ENCODE assay signal across 11 cellular contexts in genomic region chr13:99989376-99990044, GRCh38. TPM values are rescaled to one million over a fixed set of nuclear protein-coding genes. Genes with fewer than 3 reads are reported as not detected.
DNase-seq lines count a peak whose midpoint lies in the region; ATAC-seq and TF ChIP-seq lines count a peak whose summit lies in the region.
"Had no signal": no experiment of that assay in that cellular context is flagged by ENCODE, and none has a peak within 500 bp of the region (broad histone marks: within the 10 kb centered on the region; RNA-seq: fewer than 3 reads in every experiment).

No MANE protein-coding gene starts in this region.

- peaks cover 22% of the 10 kb centered on the region for H3K36me3 ChIP-seq in iPS-18a (ENCODE audit: control insufficient read depth, low read depth, low read length)
- no peaks in the 10 kb centered on the region for H3K36me3 ChIP-seq in effector memory CD4-positive, alpha-beta T cell (ENCODE audit: control insufficient read depth, insufficient read depth, low read length)
- H3K36me3 ChIP-seq: ascending aorta had no signal

- no peak overlapping the region for H3K27ac ChIP-seq in iPS-18a (ENCODE audit: low read length)
- H3K27ac ChIP-seq in effector memory CD4-positive, alpha-beta T cell (ENCODE audit: insufficient read depth, low read length, poor library complexity, severe bottlenecking) = no peak overlapping the region
- H3K27ac ChIP-seq: ascending aorta had no signal

- H3K27me3 Mint-ChIP-seq in activated CD8-positive, alpha-beta T cell treated with anti-CD3 and anti-CD28 coated beads, Interleukin-2, amount 10 ng/mL, durations not matched to agents 7 days and 5 days (ENCODE audit: low read depth) = peaks cover 82% of the 10 kb centered on the region
- peaks cover 86% of the 10 kb centered on the region for H3K27me3 Mint-ChIP-seq in activated CD8-positive, alpha-beta T cell treated with anti-CD3 and anti-CD28 coated beads for 36 hours
- peaks cover 74 to 89% of the 10 kb centered on the region in 2 donors for H3K27me3 Mint-ChIP-seq in stimulated activated naive B cell treated with anti-CD40 and anti-IgM and Interleukin-4, amounts not matched to agents 10 μg/mL and 1 μg/mL and 100 μg/mL, for 72 hours

- H3K4me3 Mint-ChIP-seq in activated CD8-positive, alpha-beta T cell treated with anti-CD3 and anti-CD28 coated beads, Interleukin-2, amount 10 ng/mL, durations not matched to agents 7 days and 5 days = no peak overlapping the region
- no peak overlapping the region for H3K4me3 Mint-ChIP-seq in activated CD8-positive, alpha-beta T cell treated with anti-CD3 and anti-CD28 coated beads for 36 hours
- H3K4me3 Mint-ChIP-seq in stimulated activated naive B cell treated with anti-CD40 and anti-IgM and Interleukin-4, amounts not matched to agents 10 μg/mL and 1 μg/mL and 100 μg/mL, for 72 hours = no peak overlapping the region

- in situ Hi-C loops in astrocyte of the cerebellum (cut with HindIII; ENCODE audit: low sequenced_read_pairs) = loop anchor here (10.0 to 25.0 kb wide), 2 partner anchors 248 to 525 kb away; no protein-coding TSS in a partner anchor

- no peak for TF ChIP-seq CTCF in activated CD8-positive, alpha-beta T cell treated with anti-CD3 and anti-CD28 coated beads for 36 hours (IDR thresholded peaks at IDR 0.05)
- TF ChIP-seq CTCF in astrocyte of the cerebellum (IDR thresholded peaks at IDR 0.05; ENCODE audit: low read depth, low read length, missing control alignments) = no peak

- peaks cover 17% of the 10 kb centered on the region for H3K4me1 Mint-ChIP-seq in activated CD8-positive, alpha-beta T cell treated with anti-CD3 and anti-CD28 coated beads, Interleukin-2, amount 10 ng/mL, durations not matched to agents 7 days and 5 days (ENCODE audit: low read depth)
- peaks cover 21% of the 10 kb centered on the region for H3K4me1 Mint-ChIP-seq in activated CD8-positive, alpha-beta T cell treated with anti-CD3 and anti-CD28 coated beads for 36 hours (ENCODE audit: low read depth)
- H3K4me1 Mint-ChIP-seq in stimulated activated naive B cell treated with anti-CD40 and anti-IgM and Interleukin-4, amounts not matched to agents 10 μg/mL and 1 μg/mL and 100 μg/mL, for 72 hours = peaks cover 10 to 20% of the 10 kb centered on the region in 2 donors

- H3K27me3 ChIP-seq in iPS-18a (ENCODE audit: control insufficient read depth, insufficient read depth, low read length) = peaks cover 78% of the 10 kb centered on the region
- H3K27me3 ChIP-seq in effector memory CD4-positive, alpha-beta T cell (replicated peaks; ENCODE audit: control insufficient read depth, insufficient read depth, low read length, poor library complexity, severe bottlenecking) = peaks cover 98% of the 10 kb centered on the region

- peak; percentile 24 for ATAC-seq in activated CD8-positive, alpha-beta T cell treated with anti-CD3 and anti-CD28 coated beads, Interleukin-2, amount 10 ng/mL, durations not matched to agents 7 days and 5 days
- no peak for ATAC-seq in activated CD8-positive, alpha-beta T cell treated with anti-CD3 and anti-CD28 coated beads for 36 hours
- no peak for ATAC-seq in stimulated activated naive B cell treated with anti-CD40 and anti-IgM and Interleukin-4, amounts not matched to agents 10 μg/mL and 1 μg/mL and 100 μg/mL, for 72 hours (replicated peaks)

- intact Hi-C loops in activated CD8-positive, alpha-beta T cell treated with anti-CD3 and anti-CD28 coated beads for 36 hours (cut with micrococcal nuclease) = loop anchor here (5.0 to 10.0 kb wide), 2 partner anchors 32 to 245 kb away; no protein-coding TSS in a partner anchor

- no peak overlapping the region for H3K27ac Mint-ChIP-seq in activated CD8-positive, alpha-beta T cell treated with anti-CD3 and anti-CD28 coated beads, Interleukin-2, amount 10 ng/mL, durations not matched to agents 7 days and 5 days
- H3K27ac Mint-ChIP-seq in activated CD8-positive, alpha-beta T cell treated with anti-CD3 and anti-CD28 coated beads for 36 hours = no peak overlapping the region
- peak overlapping the region; percentile 25 for H3K27ac Mint-ChIP-seq in stimulated activated naive B cell treated with anti-CD40 and anti-IgM and Interleukin-4, amounts not matched to agents 10 μg/mL and 1 μg/mL and 100 μg/mL, for 72 hours

- DNase-seq in activated CD8-positive, alpha-beta T cell treated with anti-CD3 and anti-CD28 coated beads, Interleukin-2, amount 10 ng/mL, durations not matched to agents 7 days and 5 days = no peak
- DNase-seq in activated CD8-positive, alpha-beta T cell treated with anti-CD3 and anti-CD28 coated beads for 36 hours = no peak
- DNase-seq in astrocyte of the cerebellum (ENCODE audit: low read depth) (no peak), pons (ENCODE audit: low spot score) (no peak), islet precursor cell (no peak)
- no peak for DNase-seq in stimulated activated naive B cell treated with anti-CD40 and anti-IgM and Interleukin-4, amounts not matched to agents 10 μg/mL and 1 μg/mL and 100 μg/mL, for 72 hours
- no peak for DNase-seq in effector memory CD4-positive, alpha-beta T cell

- POLR2A ChIA-PET in activated CD8-positive, alpha-beta T cell treated with anti-CD3 and anti-CD28 coated beads, Interleukin-2, amount 10 ng/mL, durations not matched to agents 7 days and 5 days (lab: Charles Lee) = no interaction called here
- POLR2A ChIA-PET in activated CD8-positive, alpha-beta T cell treated with anti-CD3 and anti-CD28 coated beads for 36 hours (lab: Charles Lee) = interaction anchor here (1.2 kb wide), 1 partner anchor 31 kb away, joined by 4 read pairs; no protein-coding TSS in a partner anchor

- H3K9me3 Mint-ChIP-seq in activated CD8-positive, alpha-beta T cell treated with anti-CD3 and anti-CD28 coated beads, Interleukin-2, amount 10 ng/mL, durations not matched to agents 7 days and 5 days (ENCODE audit: insufficient read depth) = no peaks in the 10 kb centered on the region
- peaks cover 1% of the 10 kb centered on the region for H3K9me3 Mint-ChIP-seq in activated CD8-positive, alpha-beta T cell treated with anti-CD3 and anti-CD28 coated beads for 36 hours
- peaks cover 4 to 8% of the 10 kb centered on the region in 2 donors for H3K9me3 Mint-ChIP-seq in stimulated activated naive B cell treated with anti-CD40 and anti-IgM and Interleukin-4, amounts not matched to agents 10 μg/mL and 1 μg/mL and 100 μg/mL, for 72 hours

- CTCF ChIA-PET in activated CD8-positive, alpha-beta T cell treated with anti-CD3 and anti-CD28 coated beads, Interleukin-2, amount 10 ng/mL, durations not matched to agents 7 days and 5 days (lab: Charles Lee) = no interaction called here
- CTCF ChIA-PET in activated CD8-positive, alpha-beta T cell treated with anti-CD3 and anti-CD28 coated beads for 36 hours (lab: Charles Lee) = interaction anchor here (1.0 kb wide), 1 partner anchor 15 kb away, joined by 3 read pairs; no protein-coding TSS in a partner anchor

- peak overlapping the region; percentile 78 for H3K9ac ChIP-seq in iPS-18a (ENCODE audit: low read length)

- H3K4me3 ChIP-seq in astrocyte of the cerebellum (ENCODE audit: low read depth, low read length) (peak overlapping the region; percentile 94), iPS-18a (ENCODE audit: low read length) (peak overlapping the region; percentile 83)
- no peak overlapping the region for H3K4me3 ChIP-seq in effector memory CD4-positive, alpha-beta T cell (ENCODE audit: insufficient read depth, low read depth, low read length, poor library complexity, severe bottlenecking)

- H3K4me1 ChIP-seq in iPS-18a (ENCODE audit: control insufficient read depth, low read depth, low read length) = peaks cover 75% of the 10 kb centered on the region
- peaks cover 19% of the 10 kb centered on the region for H3K4me1 ChIP-seq in effector memory CD4-positive, alpha-beta T cell (ENCODE audit: control insufficient read depth, insufficient read depth, low read length, poor library complexity, severe bottlenecking)
- H3K4me1 ChIP-seq: ascending aorta had no signal

- H3K9me3 ChIP-seq in iPS-18a (ENCODE audit: control insufficient read depth, low read depth, low read length) = no peaks in the 10 kb centered on the region
- H3K9me3 ChIP-seq in effector memory CD4-positive, alpha-beta T cell (ENCODE audit: control insufficient read depth, low read length) = peaks cover 7% of the 10 kb centered on the region
- H3K9me3 ChIP-seq: ascending aorta had no signal

- H3K36me3 Mint-ChIP-seq in activated CD8-positive, alpha-beta T cell treated with anti-CD3 and anti-CD28 coated beads, Interleukin-2, amount 10 ng/mL, durations not matched to agents 7 days and 5 days (ENCODE audit: low read depth) = peaks cover 8% of the 10 kb centered on the region
- H3K36me3 Mint-ChIP-seq in activated CD8-positive, alpha-beta T cell treated with anti-CD3 and anti-CD28 coated beads for 36 hours (ENCODE audit: low read depth) = peaks cover 8% of the 10 kb centered on the region
- peaks cover 10 to 11% of the 10 kb centered on the region in 2 donors for H3K36me3 Mint-ChIP-seq in stimulated activated naive B cell treated with anti-CD40 and anti-IgM and Interleukin-4, amounts not matched to agents 10 μg/mL and 1 μg/mL and 100 μg/mL, for 72 hours

RNA-seq across cellular contexts. Expression of gene ZIC2, which starts 7.9 kb away (rescaled TPM):
- not detected for total RNA-seq in activated CD8-positive, alpha-beta T cell treated with anti-CD3 and anti-CD28 coated beads, Interleukin-2, amount 10 ng/mL, durations not matched to agents 7 days and 5 days
- not detected for total RNA-seq in activated CD8-positive, alpha-beta T cell treated with anti-CD3 and anti-CD28 coated beads for 36 hours
- total RNA-seq: ascending aorta, kidney epithelial cell, omental fat pad had no signal

RNA-seq across cellular contexts. Expression of gene ZIC5, which starts 17.9 kb away (rescaled TPM):
- total RNA-seq in activated CD8-positive, alpha-beta T cell treated with anti-CD3 and anti-CD28 coated beads, Interleukin-2, amount 10 ng/mL, durations not matched to agents 7 days and 5 days = not detected
- total RNA-seq in activated CD8-positive, alpha-beta T cell treated with anti-CD3 and anti-CD28 coated beads for 36 hours = not detected
- total RNA-seq: ascending aorta, kidney epithelial cell, omental fat pad had no signal
